Comparison of ENCODE assay signal across 7 cellular contexts in genomic region chr22:30386960-30387848, GRCh38. TPM values are rescaled to one million over a fixed set of nuclear protein-coding genes. Genes with fewer than 3 reads are reported as not detected.
DNase-seq lines count a peak whose midpoint lies in the region; ATAC-seq and TF ChIP-seq lines count a peak whose summit lies in the region.

Gene RNF215 (minus strand): TSS chr22:30387411. CDS start chr22:30387313, 98 bp downstream.

- 0 out of 2 replicates have a peak, but pooled peaks cover 3% of the 10 kb centered on the region for H3K36me3 ChIP-seq in WERI-Rb-1
- no peaks in the 10 kb centered on the region for H3K36me3 ChIP-seq in breast epithelium
- no peaks in the 10 kb centered on the region for H3K36me3 ChIP-seq in smooth muscle cell (ENCODE audit: low read depth)

- H3K9me3 ChIP-seq in WERI-Rb-1 (ENCODE audit: severe bottlenecking) = no peaks in the 10 kb centered on the region
- peaks cover 0 to 3% of the 10 kb centered on the region in 2 donors for H3K9me3 ChIP-seq in breast epithelium
- H3K9me3 ChIP-seq in smooth muscle cell (replicated peaks; ENCODE audit: low read depth) = no peaks in the 10 kb centered on the region

- H3K27ac ChIP-seq in WERI-Rb-1 = peak within 1 kb of the TSS; percentile 70
- peak within 1 kb of the TSS; percentile 58 to 93 for H3K27ac ChIP-seq in breast epithelium
- no peak within 1 kb of the TSS for H3K27ac ChIP-seq in smooth muscle cell (ENCODE audit: low read depth)

- in situ Hi-C loops in GM13976 (cut with MboI; ENCODE audit: low sequenced_read_pairs, unreplicated experiment) = loop anchor here (10.0 kb wide), 1 partner anchor 282 kb away; no protein-coding TSS in a partner anchor

- TF ChIP-seq POLR2A in breast epithelium (IDR thresholded peaks at IDR 0.05) = no peak

- intact Hi-C loops in breast epithelium (cut with DNase I; ENCODE audit: low total_unique reads) = no loop called here

- H2AFZ ChIP-seq in smooth muscle cell (ENCODE audit: low read depth) = peak within 1 kb of the TSS; percentile 95

- H3K4me1 ChIP-seq in breast epithelium (peaks cover 3 to 6% of the 10 kb centered on the region in 2 donors), smooth muscle cell (ENCODE audit: low read depth) (peaks cover 8% of the 10 kb centered on the region)

- no peak within 1 kb of the TSS for H3K9ac ChIP-seq in smooth muscle cell (ENCODE audit: low read depth)

- H3F3A ChIP-seq in smooth muscle cell (ENCODE audit: low read depth) = no peaks in the 10 kb centered on the region

- no peaks in the 10 kb centered on the region for H4K20me1 ChIP-seq in smooth muscle cell (ENCODE audit: low read depth)

- 4% methylated on average over 54 of the region's 95 CpGs for WGBS in smooth muscle cell (ENCODE audit: low lambda C conversion rate)

- TF ChIP-seq CTCF in GM13976 (IDR thresholded peaks at IDR 0.05; ENCODE audit: borderline replicate concordance, control extremely low read depth, extremely low read depth, insufficient read depth, missing control alignments) (peak; percentile 89), WERI-Rb-1 (IDR thresholded peaks at IDR 0.05; ENCODE audit: low read depth, low read length) (peak; percentile 84), breast epithelium (IDR thresholded peaks at IDR 0.05) (peak; percentile 63 to 92 (median 91)), smooth muscle cell (IDR thresholded peaks at IDR 0.05; ENCODE audit: borderline replicate concordance, insufficient read depth, poor library complexity, severe bottlenecking) (peak; percentile 95)

- H3K27me3 ChIP-seq in WERI-Rb-1 (ENCODE audit: insufficient read depth, low read depth, severe bottlenecking) = no peaks in the 10 kb centered on the region
- H3K27me3 ChIP-seq in breast epithelium = no peaks in the 10 kb centered on the region
- H3K27me3 ChIP-seq in smooth muscle cell (ENCODE audit: low read depth) = no peaks in the 10 kb centered on the region

- DNase-seq in GM13976 (ENCODE audit: low spot score) (peak; percentile 97), NCI-H1930 (lab: John Stamatoyannopoulos, UW) (peak; percentile 72 to 83), WERI-Rb-1 (peak; percentile 82), breast epithelium (ENCODE audit: low spot score in 2 of 2) (peak; percentile 60 to 77), iPS-NIHi11 (ENCODE audit: low spot score) (peak; percentile 98), smooth muscle cell (lab: John Stamatoyannopoulos, UW; ENCODE audit: unreplicated experiment) (peak; percentile 72)

- peak; percentile 84 for ATAC-seq in HG02759 (IDR thresholded peaks at IDR 0.05; ENCODE audit: unreplicated experiment)

- H3K4me3 ChIP-seq in WERI-Rb-1 (ENCODE audit: low read depth, low read length) = peak within 1 kb of the TSS; percentile 53
- H3K4me3 ChIP-seq in breast epithelium = peak within 1 kb of the TSS; percentile 52 to 85 (median 60)
- H3K4me3 ChIP-seq in smooth muscle cell = peak within 1 kb of the TSS; percentile 66

- peak within 1 kb of the TSS; percentile 98 for H3K4me2 ChIP-seq in smooth muscle cell

- no peaks in the 10 kb centered on the region for H3K79me2 ChIP-seq in smooth muscle cell (ENCODE audit: low read depth)

RNA-seq across cellular contexts. Expression of gene RNF215, which starts in this region (rescaled TPM):
- total RNA-seq in breast epithelium (10 to 100 TPM; 13.3 to 15.4 (median 14.0) TPM), smooth muscle cell (11.6 and 21.2 TPM in 2 replicates)
- polyA plus RNA-seq in smooth muscle cell = 3.4 and 5.9 TPM in 2 replicates
